2 cellular contexts compared by ENCODE assay signal in the genomic region with DNA sequence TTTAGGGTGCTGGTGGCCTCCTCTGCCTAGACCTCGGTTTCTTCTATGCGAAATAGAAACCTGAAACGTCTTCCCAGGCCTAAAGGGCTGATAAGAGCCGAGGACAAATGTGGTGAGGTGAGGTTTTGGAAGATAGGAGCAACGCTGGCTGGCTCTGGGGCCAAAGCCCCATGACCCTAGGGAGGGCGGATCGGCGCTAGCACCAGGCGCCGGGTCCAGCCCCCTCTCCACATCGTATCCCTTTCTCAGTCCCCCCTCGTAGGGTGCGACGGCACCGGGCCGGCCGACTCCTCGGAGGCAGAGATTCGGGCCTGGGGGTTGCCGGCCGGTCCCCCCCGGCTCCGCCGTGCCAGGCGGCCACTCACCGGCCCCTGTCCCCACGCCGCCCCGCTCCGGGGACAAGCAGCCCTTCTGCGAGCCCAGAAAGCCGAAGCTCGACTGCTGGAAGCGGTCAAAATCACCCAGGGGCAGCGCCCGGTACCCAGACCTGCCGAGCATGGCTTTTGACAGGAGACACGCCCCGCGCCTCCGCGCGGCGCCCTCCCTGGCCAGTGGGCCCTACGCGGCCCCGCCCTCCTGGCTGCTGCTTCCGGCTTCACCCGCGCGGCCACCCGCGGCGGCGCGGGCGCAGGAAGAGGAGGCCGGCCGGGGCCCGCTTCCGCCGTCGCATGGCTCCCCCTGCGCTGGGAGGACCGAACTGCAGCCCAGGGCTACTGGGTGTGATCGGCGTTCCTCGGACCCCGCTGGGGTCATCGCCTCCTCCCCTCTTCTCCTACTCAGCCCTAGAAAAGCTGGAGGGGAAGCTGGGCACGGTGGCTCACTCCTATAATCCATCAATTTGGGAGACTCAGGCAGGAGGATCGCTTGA.
TF ChIP-seq lines count a peak whose summit lies in the region.

A gene with protein sequence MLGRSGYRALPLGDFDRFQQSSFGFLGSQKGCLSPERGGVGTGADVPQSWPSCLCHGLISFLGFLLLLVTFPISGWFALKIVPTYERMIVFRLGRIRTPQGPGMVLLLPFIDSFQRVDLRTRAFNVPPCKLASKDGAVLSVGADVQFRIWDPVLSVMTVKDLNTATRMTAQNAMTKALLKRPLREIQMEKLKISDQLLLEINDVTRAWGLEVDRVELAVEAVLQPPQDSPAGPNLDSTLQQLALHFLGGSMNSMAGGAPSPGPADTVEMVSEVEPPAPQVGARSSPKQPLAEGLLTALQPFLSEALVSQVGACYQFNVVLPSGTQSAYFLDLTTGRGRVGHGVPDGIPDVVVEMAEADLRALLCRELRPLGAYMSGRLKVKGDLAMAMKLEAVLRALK (minus strand): TSS at position 570 of the 868 bp plus-strand sequence. CDS start 72 bp downstream, at position 498.

TF ChIP-seq in HEK293, 187 proteins besides CTCF, POLR2A, EP300 and RAD21 (continued from another document and continues in another):
- peak; percentile 33; the same call in 1 of the 2 replicates for TF ChIP-seq PRDM10 (tag by site-specific recombination; IDR thresholded peaks at IDR 0.05)
- peak; percentile 96 for TF ChIP-seq ZBTB17 (tag by site-specific recombination; IDR thresholded peaks at IDR 0.05)
- no peak for TF ChIP-seq MYNN (tag by site-specific recombination; IDR thresholded peaks at IDR 0.05; ENCODE audit: borderline replicate concordance)
- TF ChIP-seq ZNF785 (tag by site-specific recombination; IDR thresholded peaks at IDR 0.05), result peak; percentile 72; the same call in 1 of the 2 replicates
- TF ChIP-seq ZNF571 (tag by site-specific recombination; IDR thresholded peaks at IDR 0.05), result no peak
- TF ChIP-seq, protein P1, sequence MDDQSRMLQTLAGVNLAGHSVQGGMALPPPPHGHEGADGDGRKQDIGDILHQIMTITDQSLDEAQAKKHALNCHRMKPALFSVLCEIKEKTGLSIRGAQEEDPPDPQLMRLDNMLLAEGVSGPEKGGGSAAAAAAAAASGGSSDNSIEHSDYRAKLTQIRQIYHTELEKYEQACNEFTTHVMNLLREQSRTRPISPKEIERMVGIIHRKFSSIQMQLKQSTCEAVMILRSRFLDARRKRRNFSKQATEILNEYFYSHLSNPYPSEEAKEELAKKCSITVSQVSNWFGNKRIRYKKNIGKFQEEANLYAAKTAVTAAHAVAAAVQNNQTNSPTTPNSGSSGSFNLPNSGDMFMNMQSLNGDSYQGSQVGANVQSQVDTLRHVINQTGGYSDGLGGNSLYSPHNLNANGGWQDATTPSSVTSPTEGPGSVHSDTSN (CRISPR knock-in tag; IDR thresholded peaks at IDR 0.05), result peak; percentile 61; the same call in 1 of the 2 replicates
- no peak for TF ChIP-seq ZNF335 (tag by site-specific recombination; conservative IDR thresholded peaks at IDR 0.05)
- TF ChIP-seq ZNF18 (tag by site-specific recombination; IDR thresholded peaks at IDR 0.05), result peak; percentile 87; the same call in 1 of the 2 replicates
- no peak for TF ChIP-seq ZNF366 (tag by site-specific recombination; conservative IDR thresholded peaks at IDR 0.05)
- no peak for TF ChIP-seq ZNF701 (tag by site-specific recombination; IDR thresholded peaks at IDR 0.05)
- TF ChIP-seq SP7 (tag by site-specific recombination; IDR thresholded peaks at IDR 0.05), result peak; percentile 47
- TF ChIP-seq, protein P2, sequence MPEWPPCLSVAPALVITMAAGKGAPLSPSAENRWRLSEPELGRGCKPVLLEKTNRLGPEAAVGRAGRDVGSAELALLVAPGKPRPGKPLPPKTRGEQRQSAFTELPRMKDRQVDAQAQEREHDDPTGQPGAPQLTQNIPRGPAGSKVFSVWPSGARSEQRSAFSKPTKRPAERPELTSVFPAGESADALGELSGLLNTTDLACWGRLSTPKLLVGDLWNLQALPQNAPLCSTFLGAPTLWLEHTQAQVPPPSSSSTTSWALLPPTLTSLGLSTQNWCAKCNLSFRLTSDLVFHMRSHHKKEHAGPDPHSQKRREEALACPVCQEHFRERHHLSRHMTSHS (tag by site-specific recombination; IDR thresholded peaks at IDR 0.05), result no peak

TF ChIP-seq in SK-N-SH, 30 proteins besides CTCF, POLR2A, EP300 and RAD21 (continued from another document):
- TF ChIP-seq CHD2 (IDR thresholded peaks at IDR 0.05; ENCODE audit: low read length, partially characterized antibody), result peak; percentile 80
- no peak; the same call in 1 of the 2 replicates for TF ChIP-seq JUND (IDR thresholded peaks at IDR 0.05)
- TF ChIP-seq NFIC (IDR thresholded peaks at IDR 0.05; ENCODE audit: borderline replicate concordance), result no peak
- TF ChIP-seq YY1 (IDR thresholded peaks at IDR 0.05; ENCODE audit: low read depth), result 0 out of 2 replicates have a peak, but pooled peaks have one; percentile 36
- peak; percentile 84 for TF ChIP-seq ELF1 (IDR thresholded peaks at IDR 0.05)
- TF ChIP-seq SIN3A (IDR thresholded peaks at IDR 0.05; ENCODE audit: borderline replicate concordance, low read depth, low read length), result peak; percentile 98
- peak; percentile 66; the same call in 1 of the 2 replicates for TF ChIP-seq TAF1 (IDR thresholded peaks at IDR 0.05; ENCODE audit: borderline replicate concordance, low read depth, low read length)
- TF ChIP-seq GABPA (IDR thresholded peaks at IDR 0.05; ENCODE audit: low read depth), result peak; percentile 80
